Comparison of ENCODE assay signal across 19 cellular contexts in genomic region chr17:71713846-71714245, GRCh38.
A peak's percentile ranks its signal among the peaks of the same experiment; 100 is the strongest.
DNase-seq lines count a peak whose midpoint lies in the region; FAIRE-seq and TF ChIP-seq lines count a peak whose summit lies in the region.
"Had no signal": no experiment of that assay in that cellular context is flagged by ENCODE, and none has a peak within 500 bp of the region (broad histone marks: within the 10 kb centered on the region; RNA-seq: fewer than 3 reads in every experiment).

No MANE protein-coding gene starts in this region.

- no peak overlapping the region for H3K4me3 ChIP-seq in choroid plexus epithelial cell (ENCODE audit: low read depth, low read length)
- H3K4me3 ChIP-seq: GM23248 had no signal

- DNase-seq in NCI-H748 (lab: John Stamatoyannopoulos, UW; ENCODE audit: unreplicated experiment), result peak; percentile 21
- DNase-seq in NCI-H748 treated with DMSO at 0.1 percent for 48 hours (lab: John Stamatoyannopoulos, UW), result no peak
- peak; percentile 2 for DNase-seq in COLO668 (lab: John Stamatoyannopoulos, UW; ENCODE audit: unreplicated experiment)
- peak; percentile 13 for DNase-seq in choroid plexus epithelial cell (ENCODE audit: low read depth)
- no peak for DNase-seq in urothelium cell line (ENCODE audit: low spot score)
- no peak for DNase-seq in amniotic stem cell (lab: John Stamatoyannopoulos, UW)
- DNase-seq in NCI-H446 (lab: John Stamatoyannopoulos, UW), result no peak
- DNase-seq: 8988T; C1 segment of cervical spinal cord; Caco-2; CD4-positive, alpha-beta memory T cell; DMS53; DMS79 treated with DMSO at 0.1 percent for 48 hours; GF-D8; GM23248; H7; HCEC 1CT had no signal

- no peak for TF ChIP-seq CTCF in choroid plexus epithelial cell (conservative IDR thresholded peaks at IDR 0.05; ENCODE audit: low read depth, low read length)

- FAIRE-seq in urothelium cell line (lab: Jason Lieb, UNC), result peak; percentile 42
- FAIRE-seq: GM12891, H1 had no signal

Comparison
In these comparisons a context has a peak if more than half of its experiments do, and no peak if none do; other contexts are left out.
1. DNase-seq: peak in NCI-H748 (single experiment), COLO668 (single experiment) and choroid plexus epithelial cell (single experiment); none in NCI-H748 treated with DMSO at 0.1 percent for 48 hours (single experiment), urothelium cell line (single experiment), amniotic stem cell (single experiment) and NCI-H446 (0 of 2).